In genomic region chr4:123922-124274, GRCh38 we compare ENCODE assay signal across 8 cellular contexts. TPM values are rescaled to one million over a fixed set of nuclear protein-coding genes. Genes with fewer than 3 reads are reported as not detected.
DNase-seq lines count a peak whose midpoint lies in the region; ATAC-seq, FAIRE-seq and TF ChIP-seq lines count a peak whose summit lies in the region.
"Not testable (repeated sequence)": the region's sequence is repeated elsewhere in the genome, so short reads cannot be mapped to it uniquely, and the experiment has no call there.

No MANE protein-coding gene starts in this region.

- H2AK9ac ChIP-seq in IMR-90 (replicated peaks; ENCODE audit: low read depth, low read length, poor library complexity) = not testable (repeated sequence)

- H3K27ac Mint-ChIP-seq in activated B cell treated with CpG ODN at 0.5 μM for 24 hours = peak overlapping the region; percentile 99

- H3K9me3 Mint-ChIP-seq in activated B cell treated with CpG ODN at 0.5 μM for 24 hours = peaks cover 19% of the 10 kb centered on the region

- not testable (repeated sequence) for H2BK120ac ChIP-seq in IMR-90 (ENCODE audit: low read depth, low read length)

- not testable (repeated sequence) for TF ChIP-seq EP300 in K562 (IDR thresholded peaks at IDR 0.05; ENCODE audit: low read length); ovary (IDR thresholded peaks at IDR 0.05)

- BruUV-seq in IMR-90 (replicated peaks; lab: Mats Ljungman, UMichigan); K562 (replicated peaks; lab: Mats Ljungman, UMichigan): not testable (repeated sequence)

- peak overlapping the region; percentile 87 for H3K4me3 ChIP-seq in BLaER1
- peak overlapping the region; percentile 89 for H3K4me3 ChIP-seq in IMR-90 (ENCODE audit: insufficient read depth, low read depth, low read length)
- peak overlapping the region; percentile 58 for H3K4me3 ChIP-seq in K562
- H3K4me3 ChIP-seq in esophagus squamous epithelium = peak overlapping the region; percentile 54 to 92 (median 78)
- peak overlapping the region; percentile 80 to 95 (median 86) for H3K4me3 ChIP-seq in right lobe of liver
- peak overlapping the region; percentile 82 for H3K4me3 ChIP-seq in ovary
- H3K4me3 ChIP-seq in testis = peak overlapping the region; percentile 78 to 79

- H3K27me3 Mint-ChIP-seq in activated B cell treated with CpG ODN at 0.5 μM for 24 hours = not testable (repeated sequence)

- in situ Hi-C loops in IMR-90 (cut with MboI; ENCODE audit: low sequenced_read_pairs); K562 (cut with MboI): not testable (repeated sequence)

- peak overlapping the region; percentile 96 for H2AFZ ChIP-seq in IMR-90 (replicated peaks; ENCODE audit: low read length, poor library complexity)
- H2AFZ ChIP-seq in K562 (ENCODE audit: low read depth, low read length) = peak overlapping the region; percentile 92

- POLR2A ChIA-PET in IMR-90 (lab: Charles Lee; ENCODE audit: unreplicated experiment) = not testable (repeated sequence)
- POLR2A ChIA-PET in activated B cell treated with CpG ODN at 0.5 μM for 24 hours (lab: Charles Lee) (interaction anchor here (0.6 to 1.8 kb wide), 11 partner anchors 8 to 550 kb away, joined by 3 to 12 read pairs (median 5); partner anchors contain the start of genes ATP5ME, MYL5, ZNF141 and ZNF595), K562 (lab: Yijun Ruan, JAX) (interaction anchor here (0.7 to 1.7 kb wide), 7 partner anchors 8 to 72 kb away, joined by 3 to 8 read pairs (median 3); no protein-coding TSS in a partner anchor)

- DNase-seq in IMR-90; activated B cell treated with CpG ODN at 0.5 μM for 24 hours; esophagus squamous epithelium (lab: John Stamatoyannopoulos, UW); right lobe of liver; testis: not testable (repeated sequence)
- DNase-seq in K562 (ENCODE audit: extremely low read depth in 1 of 4, low spot score in 3 of 4) = peak in 1 of 4 experiments; percentile 6
- DNase-seq in ovary = peak in 1 of 5 donors; percentile 16

- H3K4me1 Mint-ChIP-seq in activated B cell treated with CpG ODN at 0.5 μM for 24 hours = peaks cover 32% of the 10 kb centered on the region

- intact Hi-C loops in IMR-90 (cut with micrococcal nuclease); K562 (cut with micrococcal nuclease); esophagus squamous epithelium (cut with DNase I); right lobe of liver (cut with DNase I); ovary (cut with DNase I); testis (cut with DNase I; ENCODE audit: low total_unique reads): not testable (repeated sequence)
- intact Hi-C loops in activated B cell treated with CpG ODN at 0.5 μM for 24 hours (cut with micrococcal nuclease) = loop anchor here (5.0 kb wide), 3 partner anchors 118 to 1458 kb away; partner anchors contain the start of gene ZNF141

- not testable (repeated sequence) for H4K91ac ChIP-seq in IMR-90 (ENCODE audit: insufficient read depth, low read depth, low read length)

- H3K4me2 ChIP-seq in BLaER1 (peak overlapping the region; percentile 70), IMR-90 (ENCODE audit: low read depth, low read length) (peak overlapping the region; percentile 47), K562 (ENCODE audit: insufficient read depth, low read length) (peak overlapping the region; percentile 80)

- not testable (repeated sequence) for H3K56ac ChIP-seq in IMR-90 (ENCODE audit: extremely low read depth, insufficient read depth, low read length)

- H2BK15ac ChIP-seq in IMR-90 (ENCODE audit: low read depth, low read length) = not testable (repeated sequence)

- H3K79me2 ChIP-seq in K562 (ENCODE audit: control insufficient read depth, insufficient read depth, low read length) = peaks cover 27% of the 10 kb centered on the region

- not testable (repeated sequence) for H3K27me3 ChIP-seq in BLaER1; IMR-90 (ENCODE audit: control insufficient read depth, insufficient read depth, low read length); K562 (ENCODE audit: control insufficient read depth in 2 of 2, insufficient read depth in 2 of 2, low read length in 2 of 2); esophagus squamous epithelium; right lobe of liver; ovary; testis

- not testable (repeated sequence) for H3K4ac ChIP-seq in IMR-90 (ENCODE audit: low read depth, low read length)

- CTCF ChIA-PET in IMR-90 (lab: Yijun Ruan, JAX); K562 (lab: Yijun Ruan, JAX; ENCODE audit: low intra/inter-chr PET ratio): not testable (repeated sequence)
- CTCF ChIA-PET in activated B cell treated with CpG ODN at 0.5 μM for 24 hours (lab: Charles Lee) = interaction anchor here (2.6 kb wide), 1 partner anchor 118 kb away, joined by 7 read pairs; no protein-coding TSS in a partner anchor

- H2BK5ac ChIP-seq in IMR-90 (ENCODE audit: low read depth, low read length, poor library complexity, severe bottlenecking) = not testable (repeated sequence)

- not testable (repeated sequence) for H2BK20ac ChIP-seq in IMR-90 (ENCODE audit: low read depth, low read length)

- not testable (repeated sequence) for H3K23ac ChIP-seq in IMR-90 (ENCODE audit: low read depth, low read length)

- H3K27ac ChIP-seq in BLaER1 = peak overlapping the region; percentile 94
- H3K27ac ChIP-seq in IMR-90 (ENCODE audit: insufficient read depth, low read length) = not testable (repeated sequence)
- peak overlapping the region; percentile 92 for H3K27ac ChIP-seq in K562 (ENCODE audit: extremely low read depth, low read depth, low read length)
- peak overlapping the region; percentile 84 to 95 (median 92) for H3K27ac ChIP-seq in esophagus squamous epithelium
- H3K27ac ChIP-seq in right lobe of liver = peak overlapping the region in 2 of 3 donors; percentile 68 to 70
- H3K27ac ChIP-seq in ovary = peak overlapping the region; percentile 55 to 75
- H3K27ac ChIP-seq in testis = peak overlapping the region; percentile 77 to 89

- FAIRE-seq in K562 (lab: Jason Lieb, UNC) = not testable (repeated sequence)

- not testable (repeated sequence) for TF ChIP-seq RAD21 in IMR-90 (IDR thresholded peaks at IDR 0.05; ENCODE audit: low read length); K562 (CRISPR knock-in tag; conservative IDR thresholded peaks at IDR 0.05 in 1 of 2, IDR thresholded peaks at IDR 0.05 in 1 of 2)

- H4K8ac ChIP-seq in IMR-90 (ENCODE audit: low read depth in 2 of 2, low read length in 2 of 2) = peak overlapping the region in 1 of 2 experiments; percentile 38; a peak in 3 of 4 replicates

- H2AK5ac ChIP-seq in IMR-90 (ENCODE audit: low read depth, low read length) = not testable (repeated sequence)

- H3K36me3 Mint-ChIP-seq in activated B cell treated with CpG ODN at 0.5 μM for 24 hours (ENCODE audit: low read depth) = peaks cover 32% of the 10 kb centered on the region

- peak overlapping the region; percentile 8; the same call in 1 of the 2 replicates for H4K5ac ChIP-seq in IMR-90 (ENCODE audit: low read depth, low read length)

- not testable (repeated sequence) for ATAC-seq in IMR-90 (ENCODE audit: low read depth); activated B cell treated with CpG ODN at 0.5 μM for 24 hours (ENCODE audit: low read depth); K562; right lobe of liver

- H3K9ac ChIP-seq in BLaER1 = peak overlapping the region; percentile 97
- H3K9ac ChIP-seq in IMR-90 (ENCODE audit: low read depth, low read length) = not testable (repeated sequence)
- peak overlapping the region in 1 of 2 experiments; percentile 87; a peak in 1 of 4 replicates for H3K9ac ChIP-seq in K562 (ENCODE audit: insufficient read depth in 1 of 2, low read depth in 2 of 2, low read length in 2 of 2)

- H4K20me1 ChIP-seq in BLaER1 = peaks cover 11% of the 10 kb centered on the region; the same call in 1 of the 2 replicates
- H4K20me1 ChIP-seq in IMR-90 (ENCODE audit: insufficient read depth, low read length); K562 (replicated peaks; ENCODE audit: control insufficient read depth, insufficient read depth, low read length): not testable (repeated sequence)

- H3K36me3 ChIP-seq in BLaER1 (peaks cover 16% of the 10 kb centered on the region), K562 (ENCODE audit: control insufficient read depth, insufficient read depth, low read length) (peaks cover 13% of the 10 kb centered on the region; the same call in 1 of the 3 replicates), esophagus squamous epithelium (peaks cover 0 to 28% (median 0%) of the 10 kb centered on the region in 3 donors)
- H3K36me3 ChIP-seq in IMR-90 (ENCODE audit: control insufficient read depth, insufficient read depth, low read length); right lobe of liver; ovary; testis (ENCODE audit: low read depth, missing control alignments): not testable (repeated sequence)

- WGBS in IMR-90 (ENCODE audit: extremely low coverage in 2 of 2, insufficient read length in 1 of 2), 2 experiments = 60% methylated on average over 1 of the region's 10 CpGs; no CpG with 5 or more reads in 1 of the 2 experiments
- WGBS in K562 (ENCODE audit: insufficient coverage, low coverage, missing lambda C conversion rate) = 19% methylated on average over 9 of the region's 10 CpGs
- WGBS in esophagus squamous epithelium, 2 donors = 49 to 51% methylated on average over 10 of the region's 10 CpGs
- WGBS in right lobe of liver (ENCODE audit: insufficient coverage, low coverage, low lambda C conversion rate, missing lambda C conversion rate) = 65% methylated on average over 7 of the region's 10 CpGs
- 41 to 49% (median 43%) methylated on average over 10 of the region's 10 CpGs for WGBS in ovary, 3 donors
- WGBS in testis, 2 donors = 21 to 41% methylated on average over 10 of the region's 10 CpGs

- not testable (repeated sequence) for H3K18ac ChIP-seq in IMR-90 (ENCODE audit: low read depth, low read length)

- peaks cover 6 to 13% of the 10 kb centered on the region in 2 experiments for H3K79me1 ChIP-seq in IMR-90 (ENCODE audit: low read depth in 1 of 2, low read length in 2 of 2)

- not testable (repeated sequence) for TF ChIP-seq CTCF in IMR-90 (conservative IDR thresholded peaks at IDR 0.05; ENCODE audit: low read depth, low read length); activated B cell treated with CpG ODN at 0.5 μM for 24 hours (IDR thresholded peaks at IDR 0.05); K562 (IDR thresholded peaks at IDR 0.05 in 2 of 3, conservative IDR thresholded peaks at IDR 0.05 in 1 of 3; ENCODE audit: insufficient read depth in 2 of 3, low read depth in 1 of 3, low read length in 3 of 3); esophagus squamous epithelium (IDR thresholded peaks at IDR 0.05); right lobe of liver (IDR thresholded peaks at IDR 0.05); ovary (IDR thresholded peaks at IDR 0.05); testis (IDR thresholded peaks at IDR 0.05)

- H3K9me3 ChIP-seq in BLaER1 (peaks cover 48% of the 10 kb centered on the region), IMR-90 (ENCODE audit: control insufficient read depth, insufficient read depth, low read length) (peaks cover 12% of the 10 kb centered on the region), K562 (replicated peaks; ENCODE audit: control insufficient read depth, insufficient read depth, low read depth, low read length) (peaks cover 22% of the 10 kb centered on the region), esophagus squamous epithelium (peaks cover 0 to 68% (median 0%) of the 10 kb centered on the region in 3 donors)
- not testable (repeated sequence) for H3K9me3 ChIP-seq in right lobe of liver, ovary, testis

- not testable (repeated sequence) for TF ChIP-seq POLR2A in IMR-90 (IDR thresholded peaks at IDR 0.05; ENCODE audit: low read depth, low read length); K562 (conservative IDR thresholded peaks at IDR 0.05); esophagus squamous epithelium (IDR thresholded peaks at IDR 0.05); right lobe of liver (IDR thresholded peaks at IDR 0.05); ovary (IDR thresholded peaks at IDR 0.05); testis (IDR thresholded peaks at IDR 0.05)

- H3K4me3 Mint-ChIP-seq in activated B cell treated with CpG ODN at 0.5 μM for 24 hours = peak overlapping the region; percentile 100

- not testable (repeated sequence) for H3K9me1 ChIP-seq in IMR-90 (ENCODE audit: insufficient read depth, low read length); K562 (ENCODE audit: control insufficient read depth, insufficient read depth, low read length)

- dilution Hi-C loops in IMR-90 (cut with HindIII; ENCODE audit: low sequenced_read_pairs, unreplicated experiment) = not testable (repeated sequence)

- H3K4me1 ChIP-seq in BLaER1 (peaks cover 44% of the 10 kb centered on the region), esophagus squamous epithelium (peaks cover 8 to 21% (median 8%) of the 10 kb centered on the region in 3 donors), testis (peaks cover 27% of the 10 kb centered on the region)
- H3K4me1 ChIP-seq in IMR-90 (ENCODE audit: control insufficient read depth, insufficient read depth, low read length); K562 (replicated peaks in 1 of 2; ENCODE audit: control insufficient read depth in 2 of 2, insufficient read depth in 2 of 2, low read length in 2 of 2); right lobe of liver; ovary (ENCODE audit: insufficient read depth): not testable (repeated sequence)

- not testable (repeated sequence) for H3K14ac ChIP-seq in IMR-90 (replicated peaks; ENCODE audit: low read depth, low read length)

RNA-seq across cellular contexts. Expression of gene ZNF718, which starts 0.4 kb away (rescaled TPM):
- total RNA-seq in IMR-90 (2012; rRNA removed) (1.8 and 2.2 TPM in 2 replicates), activated B cell treated with CpG ODN at 0.5 μM for 24 hours (9.3 and 10.9 TPM in 2 replicates), K562 (2014; rRNA removed) (2.7 and 3.2 TPM in 2 replicates), K562 (2014; rRNA removed; fragmentation: Illumina TruSeq; extraction: Trizol) (4.3 and 4.6 TPM in 2 replicates), K562 (2015; rRNA removed; fragmentation: Illumina TruSeq; extraction: Trizol) (4.2 and 5.3 TPM in 2 replicates), K562 (2021) (3.7 and 4.5 TPM in 2 replicates), esophagus squamous epithelium (1 to 10 TPM; 4.1 to 7.2 (median 4.8) TPM), right lobe of liver (1 to 10 TPM; 1.7 to 5.6 (median 3.0) TPM), ovary (10 to 100 TPM in 2 of 7 donors, 1 to 10 TPM in 5; 4.8 to 12.4 (median 7.7) TPM), testis (10 to 100 TPM; 17.8 to 28.9 TPM)
- polyA plus RNA-seq in IMR-90 (2012; rRNA removed) (0.92 and 1.1 TPM in 2 replicates), K562 (2011; rRNA removed) (1.6 and 2.4 TPM in 2 replicates), K562 (2014; fragmentation: Illumina TruSeq; extraction: Trizol) (2.6 and 2.7 TPM in 2 replicates), K562 (2014; fragmentation: Nextera tagmentation; extraction: Ambion mirVana) (1 to 10 TPM in 1 of 2 experiments, under 1 TPM in 1; 1.00 to 1.4 TPM), K562 (2014; rRNA removed) (2.2 and 2.7 TPM in 2 replicates), ovary (1 to 10 TPM; 2.5 to 2.8 TPM), testis (ENCODE audit: insufficient read depth, low read depth, low replicate concordance) (6.8 TPM)
- polyA plus RNA-seq in IMR-90 (2012; cell fraction: cytosol; rRNA removed) = 0.46 and 0.67 TPM in 2 replicates
- polyA plus RNA-seq in IMR-90 (2012; cell fraction: nucleus; rRNA removed; ENCODE audit: low replicate concordance) = 0.89 and 2.1 TPM in 2 replicates
- total RNA-seq in K562 (2011; cell fraction: chromatin; rRNA removed; ENCODE audit: low replicate concordance) = 12.1 and 17.0 TPM in 2 replicates
- 10.0 and 13.6 TPM in 2 replicates for total RNA-seq in K562 (2011; cell fraction: nucleolus; rRNA removed)
- total RNA-seq in K562 (2011; cell fraction: nucleoplasm; rRNA removed) = 12.2 and 12.6 TPM in 2 replicates
- 0.67 and 0.77 TPM in 2 replicates for polyA plus RNA-seq in K562 (2011; cell fraction: cytosol; rRNA removed)
- polyA plus RNA-seq in K562 (2011; cell fraction: nucleus; rRNA removed) = 3.7 and 5.4 TPM in 2 replicates
- polyA plus RNA-seq in K562 (2012) = 2.1 and 4.6 TPM in 2 replicates
- 2.2 and 3.0 TPM in 2 replicates for polyA minus RNA-seq in K562 (2011; rRNA and poly(A)+ RNA removed)
- polyA minus RNA-seq in K562 (2011; cell fraction: cytosol; rRNA and poly(A)+ RNA removed) = 1.4 and 1.8 TPM in 2 replicates
- 7.1 and 7.9 TPM in 2 replicates for polyA minus RNA-seq in K562 (2011; cell fraction: nucleus; rRNA and poly(A)+ RNA removed)
